Comparison of ENCODE assay signal across 1 cellular context in the genomic region with DNA sequence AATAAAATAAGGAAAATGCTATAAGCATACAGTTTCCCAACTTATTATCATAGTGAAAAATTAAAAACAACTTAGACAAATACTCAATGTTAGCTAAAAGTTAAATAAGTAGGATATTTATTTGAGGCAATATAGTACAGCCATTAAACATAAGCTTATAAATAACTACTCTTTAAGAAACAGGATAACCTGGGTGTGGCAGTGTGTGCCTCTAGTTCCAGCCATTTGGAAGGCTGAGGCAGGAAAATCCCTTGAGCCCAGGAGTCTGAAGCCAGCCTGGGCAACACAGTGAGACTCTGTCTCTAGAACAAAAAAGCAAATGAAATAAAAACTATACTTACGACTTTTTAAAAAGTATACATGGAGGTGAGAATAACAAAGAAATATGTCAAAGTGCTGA.
TF ChIP-seq lines count a peak whose summit lies in the region.

No MANE protein-coding gene starts in this region.

TF ChIP-seq in WTC11, 78 proteins besides CTCF, POLR2A, EP300 and RAD21 (continued from another document):
- TF ChIP-seq, protein P1, sequence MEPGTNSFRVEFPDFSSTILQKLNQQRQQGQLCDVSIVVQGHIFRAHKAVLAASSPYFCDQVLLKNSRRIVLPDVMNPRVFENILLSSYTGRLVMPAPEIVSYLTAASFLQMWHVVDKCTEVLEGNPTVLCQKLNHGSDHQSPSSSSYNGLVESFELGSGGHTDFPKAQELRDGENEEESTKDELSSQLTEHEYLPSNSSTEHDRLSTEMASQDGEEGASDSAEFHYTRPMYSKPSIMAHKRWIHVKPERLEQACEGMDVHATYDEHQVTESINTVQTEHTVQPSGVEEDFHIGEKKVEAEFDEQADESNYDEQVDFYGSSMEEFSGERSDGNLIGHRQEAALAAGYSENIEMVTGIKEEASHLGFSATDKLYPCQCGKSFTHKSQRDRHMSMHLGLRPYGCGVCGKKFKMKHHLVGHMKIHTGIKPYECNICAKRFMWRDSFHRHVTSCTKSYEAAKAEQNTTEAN (CRISPR knock-in tag; IDR thresholded peaks at IDR 0.05), result no peak
- TF ChIP-seq, protein P2, sequence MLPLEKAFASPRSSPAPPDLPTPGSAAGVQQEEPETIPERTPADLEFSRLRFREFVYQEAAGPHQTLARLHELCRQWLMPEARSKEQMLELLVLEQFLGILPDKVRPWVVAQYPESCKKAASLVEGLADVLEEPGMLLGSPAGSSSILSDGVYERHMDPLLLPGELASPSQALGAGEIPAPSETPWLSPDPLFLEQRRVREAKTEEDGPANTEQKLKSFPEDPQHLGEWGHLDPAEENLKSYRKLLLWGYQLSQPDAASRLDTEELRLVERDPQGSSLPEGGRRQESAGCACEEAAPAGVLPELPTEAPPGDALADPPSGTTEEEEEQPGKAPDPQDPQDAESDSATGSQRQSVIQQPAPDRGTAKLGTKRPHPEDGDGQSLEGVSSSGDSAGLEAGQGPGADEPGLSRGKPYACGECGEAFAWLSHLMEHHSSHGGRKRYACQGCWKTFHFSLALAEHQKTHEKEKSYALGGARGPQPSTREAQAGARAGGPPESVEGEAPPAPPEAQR (CRISPR knock-in tag; IDR thresholded peaks at IDR 0.05), result no peak
- TF ChIP-seq NFATC4 (CRISPR knock-in tag; IDR thresholded peaks at IDR 0.05), result no peak
